In genomic region chr12:92735131-92735721, GRCh38 we compare ENCODE assay signal across 10 cellular contexts. TPM values are rescaled to one million over a fixed set of nuclear protein-coding genes. Genes with fewer than 3 reads are reported as not detected.
DNase-seq lines count a peak whose midpoint lies in the region; ATAC-seq and TF ChIP-seq lines count a peak whose summit lies in the region.
"Had no signal": no experiment of that assay in that cellular context is flagged by ENCODE, and none has a peak within 500 bp of the region (broad histone marks: within the 10 kb centered on the region; RNA-seq: fewer than 3 reads in every experiment).

No MANE protein-coding gene starts in this region.

- H3K79me2 ChIP-seq in PC-3 (ENCODE audit: low read length), result no peaks in the 10 kb centered on the region

- H3K4me1 ChIP-seq in PC-3 (ENCODE audit: insufficient read depth, low read length) (peaks cover 15% of the 10 kb centered on the region), thoracic aorta (ENCODE audit: control insufficient read depth in 1 of 2, low read depth in 2 of 2) (peaks cover 3 to 5% of the 10 kb centered on the region in 2 donors)

- peak; percentile 53 for ATAC-seq in PC-3
- ATAC-seq in thoracic aorta (ENCODE audit: insufficient number of reproducible peaks, low FRiP score, low read depth), result peak; percentile 52
- ATAC-seq in HG03097 (IDR thresholded peaks at IDR 0.05; ENCODE audit: low FRiP score, unreplicated experiment), result no peak
- no peak for ATAC-seq in GM21723 (IDR thresholded peaks at IDR 0.05; ENCODE audit: unreplicated experiment)

- H3K9me3 ChIP-seq in PC-3 (ENCODE audit: low read length), result no peaks in the 10 kb centered on the region
- H3K9me3 ChIP-seq in thoracic aorta, result no peaks in the 10 kb centered on the region
- H3K9me3 ChIP-seq: BLaER1 treated with 17β-estradiol and CSF1 and Interleukin-3, amounts not matched to agents 10 nM and 100 nM had no signal

- BruUV-seq in PC-3 (replicated peaks; lab: Mats Ljungman, UMichigan), result no TSS peak

- no peak overlapping the region; the same call in 1 of the 2 replicates for H3K9ac ChIP-seq in PC-3 (ENCODE audit: low read length)
- H3K9ac ChIP-seq: BLaER1 treated with 17β-estradiol and CSF1 and Interleukin-3, amounts not matched to agents 10 nM and 100 nM had no signal

- H3F3A ChIP-seq in PC-3 (ENCODE audit: low read length, unreplicated experiment), result no peaks in the 10 kb centered on the region

- TF ChIP-seq CTCF in PC-3 (conservative IDR thresholded peaks at IDR 0.05; ENCODE audit: low read depth, low read length) (peak; percentile 35; the same call in 1 of the 2 replicates), thoracic aorta (IDR thresholded peaks at IDR 0.05) (no peak), dorsolateral prefrontal cortex (IDR thresholded peaks at IDR 0.05 in 54 of 56, conservative IDR thresholded peaks at IDR 0.05 in 2 of 56; ENCODE audit: low read depth in 1 of 56, partially characterized antibody in 56 of 56) (no peak)

- intact Hi-C loops in PC-3 (cut with micrococcal nuclease), result no loop called here
- intact Hi-C loops in dorsolateral prefrontal cortex (cut with DNase I), result no loop called here

- H3K36me3 ChIP-seq in PC-3 (ENCODE audit: low read depth, low read length) (no peaks in the 10 kb centered on the region), thoracic aorta (no peaks in the 10 kb centered on the region)
- H3K36me3 ChIP-seq: BLaER1 treated with 17β-estradiol and CSF1 and Interleukin-3, amounts not matched to agents 10 nM and 100 nM had no signal

- H3K4me2 ChIP-seq in PC-3 (ENCODE audit: low read length), result peak overlapping the region; percentile 25; the same call in 1 of the 2 replicates
- H3K4me2 ChIP-seq: BLaER1 treated with 17β-estradiol and CSF1 and Interleukin-3, amounts not matched to agents 10 nM and 100 nM had no signal

- H3K9me2 ChIP-seq in PC-3 (replicated peaks; ENCODE audit: low read length), result no peaks in the 10 kb centered on the region

- CTCF ChIA-PET in PC-3 (lab: Charles Lee), result interaction anchor here (0.5 kb wide), 1 partner anchor 61 kb away, joined by 3 read pairs; no protein-coding TSS in a partner anchor

- no peaks in the 10 kb centered on the region for H3K27me3 ChIP-seq in PC-3 (ENCODE audit: low read length)
- no peaks in the 10 kb centered on the region for H3K27me3 ChIP-seq in thoracic aorta (replicated peaks; ENCODE audit: insufficient read depth)
- H3K27me3 ChIP-seq in dorsolateral prefrontal cortex, result no peaks in the 10 kb centered on the region
- H3K27me3 ChIP-seq: BLaER1 treated with 17β-estradiol and CSF1 and Interleukin-3, amounts not matched to agents 10 nM and 100 nM had no signal

- no peaks in the 10 kb centered on the region for H4K20me1 ChIP-seq in PC-3 (ENCODE audit: low read length)
- H4K20me1 ChIP-seq: BLaER1 treated with 17β-estradiol and CSF1 and Interleukin-3, amounts not matched to agents 10 nM and 100 nM had no signal

- no peak overlapping the region for H2AFZ ChIP-seq in PC-3 (ENCODE audit: low read length)

- peak overlapping the region; percentile 33 for H3K27ac ChIP-seq in PC-3 (ENCODE audit: low read length)
- no peak overlapping the region for H3K27ac ChIP-seq in thoracic aorta
- H3K27ac ChIP-seq in dorsolateral prefrontal cortex, result no peak overlapping the region
- H3K27ac ChIP-seq: BLaER1 treated with 17β-estradiol and CSF1 and Interleukin-3, amounts not matched to agents 10 nM and 100 nM had no signal

- POLR2A ChIA-PET in PC-3 (lab: Charles Lee; ENCODE audit: unreplicated experiment), result no interaction called here

- DNase-seq in NOMO-1 (lab: John Stamatoyannopoulos, UW; ENCODE audit: unreplicated experiment in 2 of 2) (peak; percentile 20 to 46), NOMO-1 treated with dmso at 0.1 percent for 144 hours (lab: John Stamatoyannopoulos, UW; ENCODE audit: unreplicated experiment) (no peak), PC-3 (peak; percentile 69), glomerular visceral epithelial cell (ENCODE audit: extremely low spot score) (peak; percentile 21), thoracic aorta (ENCODE audit: low spot score) (no peak), dorsolateral prefrontal cortex (no peak)
- DNase-seq: stimulated activated CD4-positive, alpha-beta T cell treated with anti-CD3 and anti-CD28 coated beads, Interleukin-2, amount 100 ng/mL, for 48 hours had no signal

- H3K4me3 ChIP-seq in PC-3 (ENCODE audit: low read length) (no peak overlapping the region; the same call in 1 of the 2 replicates), thoracic aorta (no peak overlapping the region), dorsolateral prefrontal cortex (no peak overlapping the region)
- H3K4me3 ChIP-seq: BLaER1 treated with 17β-estradiol and CSF1 and Interleukin-3, amounts not matched to agents 10 nM and 100 nM had no signal

RNA-seq across cellular contexts. Expression of gene PLEKHG7, which starts 32.4 kb away (rescaled TPM):
- total RNA-seq in PC-3 (2014; rRNA removed), result not detected in 2 replicates
- total RNA-seq in thoracic aorta, result not detected
- not detected for total RNA-seq in dorsolateral prefrontal cortex

Comparison
In these comparisons a context has a peak if more than half of its experiments do, and no peak if none do; other contexts are left out.
1. DNase-seq: peak in NOMO-1 (2 of 2), PC-3 (single experiment) and glomerular visceral epithelial cell (single experiment); none in NOMO-1 treated with dmso at 0.1 percent for 144 hours (single experiment), thoracic aorta (single experiment) and dorsolateral prefrontal cortex (0 of 10).
2. ATAC-seq: peak in PC-3 (single experiment) and thoracic aorta (single experiment); none in HG03097 (single experiment) and GM21723 (single experiment).